In the genomic region with DNA sequence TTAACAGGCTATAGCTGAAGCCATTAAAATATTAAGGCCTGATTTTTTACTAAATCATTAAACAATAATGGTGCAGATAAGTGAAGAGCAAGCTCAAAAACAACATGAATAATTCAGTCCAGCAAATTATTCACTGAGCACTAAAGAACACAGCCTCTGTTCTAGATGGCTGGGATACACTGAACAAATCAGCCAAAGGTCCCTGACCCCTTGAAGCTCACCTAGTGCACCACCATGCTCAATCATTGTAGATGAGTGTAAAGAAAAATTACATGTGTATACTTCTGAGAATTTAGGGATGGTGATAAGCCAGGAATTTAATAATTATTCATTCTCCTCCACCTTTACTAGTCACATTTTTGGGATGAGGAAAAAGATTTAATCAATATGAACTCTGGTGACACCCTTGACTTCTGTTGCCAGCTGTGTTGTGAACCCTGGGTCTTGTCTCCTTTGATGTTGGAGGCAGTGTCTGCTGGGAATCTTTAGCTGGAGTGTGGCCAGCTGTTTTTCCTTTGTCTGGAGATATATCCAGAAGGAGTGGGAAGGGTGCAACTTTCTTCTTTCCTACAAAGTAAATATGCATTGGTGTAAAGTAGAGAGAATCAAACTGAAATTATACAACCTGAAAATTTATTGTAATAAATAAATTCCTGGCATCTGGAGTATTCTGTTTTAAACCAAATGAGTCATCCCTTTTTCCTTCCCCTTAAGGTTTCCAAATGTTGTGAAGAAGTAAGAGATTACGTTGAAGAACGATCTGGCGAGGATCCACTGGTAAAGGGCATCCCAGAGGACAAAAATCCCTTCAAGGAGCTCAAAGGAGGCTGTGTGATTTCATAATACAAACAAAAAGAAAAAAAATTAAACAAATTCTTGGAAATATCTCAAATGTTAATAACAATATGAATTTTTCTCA, we compare ENCODE assay signal across 13 cellular contexts. TPM values are rescaled to one million over a fixed set of nuclear protein-coding genes. Genes with fewer than 3 reads are reported as not detected.
DNase-seq lines count a peak whose midpoint lies in the region; TF ChIP-seq lines count a peak whose summit lies in the region.
"Had no signal": no experiment of that assay in that cellular context is flagged by ENCODE, and none has a peak within 500 bp of the region (broad histone marks: within the 10 kb centered on the region; RNA-seq: fewer than 3 reads in every experiment).

No MANE protein-coding gene starts in this region.

- peak overlapping the region; percentile 3; the same call in 1 of the 2 replicates for H3K27ac ChIP-seq in SK-N-MC

- intact Hi-C loops in posterior vena cava (cut with DNase I): no loop called here

- no peak overlapping the region for H3K9ac ChIP-seq in SK-N-MC (ENCODE audit: insufficient read length)

- H3K36me3 ChIP-seq in SK-N-MC (ENCODE audit: insufficient read depth, low read length): no peaks in the 10 kb centered on the region

- H3K9me3 ChIP-seq in SK-N-MC (ENCODE audit: low read depth, low read length): no peaks in the 10 kb centered on the region

- TF ChIP-seq CTCF in foreskin fibroblast (IDR thresholded peaks at IDR 0.05; ENCODE audit: low read depth, low read length): no peak

- no peak overlapping the region for H3K4me3 ChIP-seq in SK-N-MC
- no peak overlapping the region for H3K4me3 ChIP-seq in foreskin fibroblast (ENCODE audit: low read depth in 1 of 2, low read length in 2 of 2)

- DNase-seq in EH (ENCODE audit: low read depth): peak; percentile 74
- DNase-seq in SK-N-MC (ENCODE audit: low read depth, low spot score): no peak
- DNase-seq in foreskin fibroblast: peak; percentile 67 to 81
- DNase-seq in posterior vena cava (ENCODE audit: low spot score): peak; percentile 74
- no peak for DNase-seq in DMS 273 treated with DMSO at 0.1 percent for 48 hours (lab: John Stamatoyannopoulos, UW)
- no peak for DNase-seq in NCI-H1930 (lab: John Stamatoyannopoulos, UW)
- DNase-seq in stimulated activated CD4-positive, alpha-beta T cell treated with anti-CD3 and anti-CD28 coated beads, Interleukin-1b, Interleukin-23, amount 100 ng/mL, for 48 hours: no peak
- DNase-seq in NCI-H526 treated with DMSO at 0.1 percent for 48 hours (lab: John Stamatoyannopoulos, UW): no peak
- DNase-seq: amniotic stem cell; C1 segment of cervical spinal cord; effector memory CD4-positive, alpha-beta T cell; GDM1; NCI-H526 had no signal

RNA-seq across cellular contexts. Expression of a gene that starts 4.0 kb away (rescaled TPM):
- total RNA-seq in posterior vena cava: not detected

RNA-seq across cellular contexts. Expression of a gene that starts 11.2 kb away (rescaled TPM):
- 10 to 100 TPM; 22.7 to 24.1 TPM for total RNA-seq in posterior vena cava

RNA-seq across cellular contexts. Expression of a gene that starts 19.8 kb away (rescaled TPM):
- total RNA-seq in posterior vena cava: 1 to 10 TPM; 2.3 to 4.9 TPM

Comparison
In these comparisons a context has a peak if more than half of its experiments do, and no peak if none do; other contexts are left out.
1. DNase-seq: peak in EH (single experiment), foreskin fibroblast (2 of 2) and posterior vena cava (single experiment); none in SK-N-MC (single experiment), DMS 273 treated with DMSO at 0.1 percent for 48 hours (single experiment), NCI-H1930 (0 of 2), stimulated activated CD4-positive, alpha-beta T cell treated with anti-CD3 and anti-CD28 coated beads, Interleukin-1b, Interleukin-23, amount 100 ng/mL, for 48 hours (single experiment) and NCI-H526 treated with DMSO at 0.1 percent for 48 hours (single experiment).